9 cellular contexts compared by ENCODE assay signal in genomic region chr2:159030674-159031380, GRCh38.
A peak's percentile ranks its signal among the peaks of the same experiment; 100 is the strongest.
DNase-seq lines count a peak whose midpoint lies in the region; ATAC-seq, FAIRE-seq and TF ChIP-seq lines count a peak whose summit lies in the region.
"Had no signal": no experiment of that assay in that cellular context is flagged by ENCODE, and none has a peak within 500 bp of the region (broad histone marks: within the 10 kb centered on the region; RNA-seq: fewer than 3 reads in every experiment).

No MANE protein-coding gene starts in this region.

- H3K4me3 ChIP-seq in HCT116 (replicated peaks in 1 of 2; ENCODE audit: low read depth in 1 of 2, low read length in 2 of 2): peak overlapping the region in 1 of 2 experiments; percentile 11; a peak in 1 of 4 replicates
- H3K4me3 ChIP-seq in astrocyte of the spinal cord (ENCODE audit: low read depth, low read length): no peak overlapping the region
- no peak overlapping the region for H3K4me3 ChIP-seq in skin epidermis

- no peaks in the 10 kb centered on the region; the same call in 1 of the 2 replicates for H3K79me2 ChIP-seq in HCT116 (ENCODE audit: insufficient read depth, low read length)

- BruUV-seq in HCT116 (replicated peaks; lab: Mats Ljungman, UMichigan): no TSS peak

- no peaks in the 10 kb centered on the region for H3K9me3 ChIP-seq in HCT116 (ENCODE audit: control insufficient read depth in 1 of 2, insufficient read depth in 1 of 2, low read depth in 1 of 2, low read length in 2 of 2)

- peak; percentile 23 for DNase-seq in HCT116 (ENCODE audit: low read depth, low spot score)
- DNase-seq in astrocyte of the spinal cord (ENCODE audit: low read depth, low spot score): peak; percentile 71
- DNase-seq in hepatic stellate cell (ENCODE audit: low spot score): peak; percentile 71
- no peak for DNase-seq in GM19239 (ENCODE audit: insufficient read length, low spot score)
- no peak for DNase-seq in activated T-cell treated with anti-CD3 and anti-CD28 coated beads, Interleukin-2, amount 50 U/mL, for 24 hours
- no peak for DNase-seq in middle frontal gyrus (ENCODE audit: extremely low spot score, low spot score)
- DNase-seq: T-helper 17 cell had no signal

- no peaks in the 10 kb centered on the region for H3K36me3 Mint-ChIP-seq in activated T-cell treated with anti-CD3 and anti-CD28 coated beads, Interleukin-2, amount 50 U/mL, for 24 hours (ENCODE audit: low read depth)

- H3K27ac ChIP-seq in HCT116 (ENCODE audit: low read depth, low read length) (peak overlapping the region; percentile 28; the same call in 1 of the 2 replicates), skin epidermis (peak overlapping the region in 12 of 21 experiments; percentile 2 to 68 (median 40))

- RAD21 ChIA-PET in HCT116 (lab: Charles Lee; ENCODE audit: low non-redundant PET in 1 of 2, low total read pairs in 2 of 2, uncharacterized antibody in 2 of 2, unreplicated experiment in 2 of 2): no interaction called here

- FAIRE-seq in GM19239 (lab: Jason Lieb, UNC): no peak

- in situ Hi-C loops in astrocyte of the spinal cord (cut with HindIII; ENCODE audit: low sequenced_read_pairs): no loop called here

- no peak overlapping the region for H3K4me3 Mint-ChIP-seq in activated T-cell treated with anti-CD3 and anti-CD28 coated beads, Interleukin-2, amount 50 U/mL, for 24 hours
- H3K4me3 Mint-ChIP-seq: T-helper 17 cell had no signal

- no peak for TF ChIP-seq RAD21 in HCT116 (IDR thresholded peaks at IDR 0.05; ENCODE audit: low read depth)

- no peaks in the 10 kb centered on the region; the same call in 1 of the 2 replicates for H4K20me1 ChIP-seq in HCT116 (ENCODE audit: insufficient read depth)

- ATAC-seq in HCT116 (peak; percentile 83), GM21381 (IDR thresholded peaks at IDR 0.05; ENCODE audit: unreplicated experiment) (no peak)
- ATAC-seq: T-helper 17 cell had no signal

- peak overlapping the region; percentile 67 for H3K4me2 ChIP-seq in HCT116 (ENCODE audit: low read length)

- no peak overlapping the region for H3K27ac Mint-ChIP-seq in activated T-cell treated with anti-CD3 and anti-CD28 coated beads, Interleukin-2, amount 50 U/mL, for 24 hours
- H3K27ac Mint-ChIP-seq: T-helper 17 cell had no signal

- H2AFZ ChIP-seq in HCT116 (ENCODE audit: low read depth, low read length, poor library complexity, severe bottlenecking): no peak overlapping the region

- intact Hi-C loops in HCT116 (cut with micrococcal nuclease): no loop called here

- H3K9me3 Mint-ChIP-seq in activated T-cell treated with anti-CD3 and anti-CD28 coated beads, Interleukin-2, amount 50 U/mL, for 24 hours: no peaks in the 10 kb centered on the region

- CTCF ChIA-PET in HCT116 (lab: Charles Lee): interaction anchor here (0.7 to 1.6 kb wide), 2 partner anchors 86 to 88 kb away, joined by 3 to 6 read pairs; no protein-coding TSS in a partner anchor

- TF ChIP-seq POLR2A in HCT116 (IDR thresholded peaks at IDR 0.05; ENCODE audit: borderline replicate concordance, extremely low read depth, insufficient read depth, insufficient read length): no peak

- no peaks in the 10 kb centered on the region for H3K27me3 Mint-ChIP-seq in activated T-cell treated with anti-CD3 and anti-CD28 coated beads, Interleukin-2, amount 50 U/mL, for 24 hours

- TF ChIP-seq CTCF in HCT116 (IDR thresholded peaks at IDR 0.05 in 2 of 3, conservative IDR thresholded peaks at IDR 0.05 in 1 of 3; ENCODE audit: borderline replicate concordance in 1 of 3, insufficient read depth in 1 of 3, low read depth in 2 of 3, low read length in 2 of 3) (no peak), astrocyte of the spinal cord (IDR thresholded peaks at IDR 0.05; ENCODE audit: low read depth, low read length) (no peak)

- no peaks in the 10 kb centered on the region for H3K27me3 ChIP-seq in HCT116 (ENCODE audit: insufficient read depth, low read length)

- H3K9ac ChIP-seq in HCT116 (ENCODE audit: low read length): peak overlapping the region; percentile 23; the same call in 1 of the 2 replicates

- POLR2A ChIA-PET in HCT116 (lab: Charles Lee): no interaction called here

- H3K9me2 ChIP-seq in HCT116 (ENCODE audit: insufficient read depth): no peaks in the 10 kb centered on the region

- no peaks in the 10 kb centered on the region for H3K36me3 ChIP-seq in HCT116 (ENCODE audit: control insufficient read depth in 1 of 2, insufficient read depth in 2 of 2, low read length in 2 of 2)

- H3K4me1 Mint-ChIP-seq in activated T-cell treated with anti-CD3 and anti-CD28 coated beads, Interleukin-2, amount 50 U/mL, for 24 hours (ENCODE audit: low read depth): no peaks in the 10 kb centered on the region

- peaks cover 22 to 26% of the 10 kb centered on the region in 2 experiments for H3K4me1 ChIP-seq in HCT116 (ENCODE audit: control insufficient read depth in 1 of 2, insufficient read depth in 2 of 2, low read length in 2 of 2)

TF ChIP-seq in HCT116, 20 proteins besides CTCF, POLR2A, EP300 and RAD21:
- TF ChIP-seq ZFX (IDR thresholded peaks at IDR 0.05): no peak
- TF ChIP-seq CEBPB (IDR thresholded peaks at IDR 0.05; ENCODE audit: low read depth): no peak
- TF ChIP-seq SIN3A (IDR thresholded peaks at IDR 0.05; ENCODE audit: low read depth): no peak
- TF ChIP-seq YY1 (IDR thresholded peaks at IDR 0.05; ENCODE audit: extremely low read depth, insufficient replicate concordance, low read depth, low read length): no peak
- TF ChIP-seq SRF (IDR thresholded peaks at IDR 0.05; ENCODE audit: low read depth): no peak
- TF ChIP-seq JUND (IDR thresholded peaks at IDR 0.05): no peak
- no peak for TF ChIP-seq FOSL1 (IDR thresholded peaks at IDR 0.05; ENCODE audit: low read depth)
- TF ChIP-seq EZH2phosphoT487 (IDR thresholded peaks at IDR 0.05; ENCODE audit: borderline replicate concordance): no peak
- no peak for TF ChIP-seq POLR2AphosphoS5 (IDR thresholded peaks at IDR 0.05; ENCODE audit: low read depth, low read length)
- no peak for TF ChIP-seq ATF3 (IDR thresholded peaks at IDR 0.05)
- TF ChIP-seq MAX (IDR thresholded peaks at IDR 0.05): no peak
- no peak for TF ChIP-seq SP1 (IDR thresholded peaks at IDR 0.05; ENCODE audit: low read depth)
- no peak for TF ChIP-seq ZBTB33 (IDR thresholded peaks at IDR 0.05; ENCODE audit: extremely low read depth, insufficient replicate concordance, low read length)
- TF ChIP-seq EGR1 (IDR thresholded peaks at IDR 0.05; ENCODE audit: low read depth): no peak
- TF ChIP-seq ELF1 (IDR thresholded peaks at IDR 0.05; ENCODE audit: borderline replicate concordance, low read depth): no peak
- TF ChIP-seq CBX3 (IDR thresholded peaks at IDR 0.05; ENCODE audit: low read depth): no peak

Comparison
In these comparisons a context has a peak if more than half of its experiments do, and no peak if none do; other contexts are left out.
1. DNase-seq: peak in HCT116 (single experiment), astrocyte of the spinal cord (single experiment) and hepatic stellate cell (single experiment); none in GM19239 (single experiment), activated T-cell treated with anti-CD3 and anti-CD28 coated beads, Interleukin-2, amount 50 U/mL, for 24 hours (single experiment) and middle frontal gyrus (single experiment).